ENCODE assay signal across 8 cellular contexts in genomic region chr3:179452166-179452544, GRCh38. TPM values are rescaled to one million over a fixed set of nuclear protein-coding genes. Genes with fewer than 3 reads are reported as not detected.
DNase-seq lines count a peak whose midpoint lies in the region; ATAC-seq and TF ChIP-seq lines count a peak whose summit lies in the region.

No MANE protein-coding gene starts in this region.

- peaks cover 17% of the 10 kb centered on the region for H3K4me1 Mint-ChIP-seq in CD4-positive, alpha-beta T cell (ENCODE audit: low read depth)
- H3K4me1 Mint-ChIP-seq in neural crest cell, result peaks cover 32% of the 10 kb centered on the region

- H3K9me3 Mint-ChIP-seq in CD4-positive, alpha-beta T cell, result no peaks in the 10 kb centered on the region
- no peaks in the 10 kb centered on the region for H3K9me3 Mint-ChIP-seq in neural crest cell

- H3K27me3 Mint-ChIP-seq in CD4-positive, alpha-beta T cell, result peaks cover 80% of the 10 kb centered on the region
- peaks cover 7% of the 10 kb centered on the region for H3K27me3 Mint-ChIP-seq in neural crest cell (ENCODE audit: low read depth)

- H3K27ac ChIP-seq in CD4-positive, alpha-beta T cell (ENCODE audit: low read depth, low read length), result no peak overlapping the region

- H3K4me3 Mint-ChIP-seq in CD4-positive, alpha-beta T cell, result peak overlapping the region; percentile 89
- peak overlapping the region; percentile 89 for H3K4me3 Mint-ChIP-seq in neural crest cell

- POLR2A ChIA-PET in CD4-positive, alpha-beta T cell (lab: Charles Lee), result no interaction called here

- intact Hi-C loops in CD4-positive, alpha-beta T cell (cut with DNase I, micrococcal nuclease), result no loop called here

- CTCF ChIA-PET in CD4-positive, alpha-beta T cell (lab: Charles Lee), result no interaction called here

- no peak for ATAC-seq in CD4-positive, alpha-beta T cell (ENCODE audit: poor library complexity)
- ATAC-seq in HG03108 (IDR thresholded peaks at IDR 0.05; ENCODE audit: unreplicated experiment) (no peak), GM19463 (IDR thresholded peaks at IDR 0.05; ENCODE audit: unreplicated experiment) (no peak)

- no peak overlapping the region for H3K27ac Mint-ChIP-seq in CD4-positive, alpha-beta T cell
- no peak overlapping the region for H3K27ac Mint-ChIP-seq in neural crest cell (ENCODE audit: unreplicated experiment)

- no peak for DNase-seq in CD4-positive, alpha-beta T cell
- DNase-seq in NCI-H146 (lab: John Stamatoyannopoulos, UW), result peak; percentile 28
- peak; percentile 72 for DNase-seq in dermis blood vessel endothelial cell
- no peak for DNase-seq in neural crest cell (ENCODE audit: low read depth, low spot score)
- no peak for DNase-seq in effector CD8-positive, alpha-beta T cell (lab: John Stamatoyannopoulos, UW)
- DNase-seq in NAMALWA (ENCODE audit: low spot score), result no peak

- no peaks in the 10 kb centered on the region for H3K36me3 Mint-ChIP-seq in CD4-positive, alpha-beta T cell (ENCODE audit: low read depth)
- H3K36me3 Mint-ChIP-seq in neural crest cell (ENCODE audit: low read depth), result no peaks in the 10 kb centered on the region

- peaks cover 38% of the 10 kb centered on the region for H3K27me3 ChIP-seq in CD4-positive, alpha-beta T cell (ENCODE audit: control insufficient read depth, insufficient read depth, low read length)

- H3K9me3 ChIP-seq in CD4-positive, alpha-beta T cell (ENCODE audit: control insufficient read depth, low read length), result no peaks in the 10 kb centered on the region

- TF ChIP-seq CTCF in CD4-positive, alpha-beta T cell (IDR thresholded peaks at IDR 0.05), result no peak
- TF ChIP-seq CTCF in neural crest cell (conservative IDR thresholded peaks at IDR 0.05), result no peak

RNA-seq across cellular contexts. Expression of gene GNB4, which starts 0.9 kb away (rescaled TPM):
- under 1 TPM; 0.41 to 0.56 TPM for total RNA-seq in CD4-positive, alpha-beta T cell
- total RNA-seq in dermis blood vessel endothelial cell (70.5 and 93.4 TPM in 2 replicates), neural crest cell (36.7 and 37.3 TPM in 2 replicates)

Comparison
In these comparisons a context has a peak if more than half of its experiments do, and no peak if none do; other contexts are left out.
1. DNase-seq: peak in NCI-H146 (single experiment) and dermis blood vessel endothelial cell (single experiment); none in CD4-positive, alpha-beta T cell (0 of 10), neural crest cell (single experiment), effector CD8-positive, alpha-beta T cell (single experiment) and NAMALWA (single experiment).
2. RNA of gene GNB4, which starts 0.9 kb away (total RNA-seq): 70.5 to 93.4 TPM in dermis blood vessel endothelial cell and 36.7 to 37.3 TPM in neural crest cell; 0.41 to 0.56 TPM in CD4-positive, alpha-beta T cell; every median in the first group is over 10 times any median in the second.